In genomic region chr17:34306466-34306865, GRCh38 we compare ENCODE assay signal across 9 cellular contexts. TPM values are rescaled to one million over a fixed set of nuclear protein-coding genes. Genes with fewer than 3 reads are reported as not detected.
DNase-seq lines count a peak whose midpoint lies in the region; ATAC-seq, FAIRE-seq and TF ChIP-seq lines count a peak whose summit lies in the region.
"Had no signal": no experiment of that assay in that cellular context is flagged by ENCODE, and none has a peak within 500 bp of the region (broad histone marks: within the 10 kb centered on the region; RNA-seq: fewer than 3 reads in every experiment).

No MANE protein-coding gene starts in this region.

- no peak for FAIRE-seq in RCC 7860 (lab: Jason Lieb, UNC)

- no peaks in the 10 kb centered on the region for H3K36me3 Mint-ChIP-seq in nephron (ENCODE audit: low read depth)

- no peaks in the 10 kb centered on the region for H3K9me3 Mint-ChIP-seq in nephron

- peaks cover 12% of the 10 kb centered on the region for H3K4me1 ChIP-seq in fibroblast of lung (ENCODE audit: control insufficient read depth, extremely low read depth, insufficient read depth, low read length)

- H3K4me2 ChIP-seq in fibroblast of lung (ENCODE audit: extremely low read depth, insufficient read depth, low read length) = no peak overlapping the region

- DNase-seq in COLO829 (ENCODE audit: low spot score) (peak; percentile 72), RCC 7860 (ENCODE audit: low spot score) (peak; percentile 51), fibroblast of lung (ENCODE audit: low read depth in 2 of 2) (peak; percentile 70 to 73), globus pallidus (ENCODE audit: low spot score) (no peak), AML-193 (lab: John Stamatoyannopoulos, UW) (no peak)
- no peak for DNase-seq in activated CD8-positive, alpha-beta memory T cell treated with anti-CD3 and anti-CD28 coated beads for 24 hours
- DNase-seq: amniotic stem cell had no signal

- no peaks in the 10 kb centered on the region for H3K36me3 ChIP-seq in fibroblast of lung (ENCODE audit: control insufficient read depth, insufficient read depth, low read length)

- no peak for ATAC-seq in GM21360 (IDR thresholded peaks at IDR 0.05; ENCODE audit: unreplicated experiment)

- H3K79me2 ChIP-seq in fibroblast of lung (ENCODE audit: control insufficient read depth, insufficient read depth, low read length) = no peaks in the 10 kb centered on the region

- no peaks in the 10 kb centered on the region for H3K27me3 ChIP-seq in fibroblast of lung (ENCODE audit: control insufficient read depth, insufficient read depth, low read length)

- no peaks in the 10 kb centered on the region for H3K9me3 ChIP-seq in fibroblast of lung (ENCODE audit: control insufficient read depth, insufficient read depth, low read depth, low read length)

- TF ChIP-seq CTCF in fibroblast of lung (conservative IDR thresholded peaks at IDR 0.05 in 1 of 2, IDR thresholded peaks at IDR 0.05 in 1 of 2; ENCODE audit: low read depth in 1 of 2, low read length in 2 of 2) (peak; percentile 50 to 68), nephron (IDR thresholded peaks at IDR 0.05; ENCODE audit: unreplicated experiment in 3 of 3) (peak in 1 of 3 experiments; percentile 9)

- H3K4me3 ChIP-seq in fibroblast of lung (replicated peaks in 1 of 4; ENCODE audit: control extremely low read depth in 1 of 4, insufficient read depth in 1 of 4, low read depth in 3 of 4, low read length in 4 of 4) = no peak overlapping the region

- H3K9ac ChIP-seq in fibroblast of lung (ENCODE audit: insufficient read depth, low read length) = no peak overlapping the region

- H3K4me3 Mint-ChIP-seq in nephron = no peak overlapping the region

- peaks cover 8% of the 10 kb centered on the region for H3K27me3 Mint-ChIP-seq in nephron (ENCODE audit: low read depth)

- H4K20me1 ChIP-seq in fibroblast of lung (ENCODE audit: control insufficient read depth, extremely low read depth, insufficient read depth, low read length) = no peaks in the 10 kb centered on the region

- no peak overlapping the region for H2AFZ ChIP-seq in fibroblast of lung (ENCODE audit: low read length)

- H3K4me1 Mint-ChIP-seq in nephron = peaks cover 33% of the 10 kb centered on the region

- peak overlapping the region; percentile 36 for H3K27ac ChIP-seq in fibroblast of lung (ENCODE audit: insufficient read depth, low read length)

- H3K27ac Mint-ChIP-seq in nephron = peak overlapping the region in 2 of 3 experiments; percentile 2 to 11

RNA-seq across cellular contexts. Expression of gene CCL8, which starts 12.8 kb away (rescaled TPM):
- total RNA-seq in fibroblast of lung = 0.26 and 0.50 TPM in 2 replicates
- 0.27 TPM in 1 of 2 replicates, not detected in the other for polyA plus RNA-seq in fibroblast of lung
- polyA plus RNA-seq in fibroblast of lung (2012) = 0.17 TPM in 1 of 2 replicates, not detected in the other
- polyA minus RNA-seq in fibroblast of lung (ENCODE audit: low replicate concordance) = not detected in 2 replicates

RNA-seq across cellular contexts. Expression of gene CCL11, which starts 20.9 kb away (rescaled TPM):
- total RNA-seq in fibroblast of lung = not detected in 2 replicates
- 0.91 TPM in 1 of 2 replicates, not detected in the other for polyA plus RNA-seq in fibroblast of lung
- 1.7 TPM in 1 of 2 replicates, not detected in the other for polyA plus RNA-seq in fibroblast of lung (2012)
- not detected in 2 replicates for polyA minus RNA-seq in fibroblast of lung (ENCODE audit: low replicate concordance)

RNA-seq across cellular contexts. Expression of gene CCL7, which starts 36.4 kb away (rescaled TPM):
- total RNA-seq in fibroblast of lung = 0.33 and 0.51 TPM in 2 replicates
- polyA plus RNA-seq in fibroblast of lung = 0.55 and 0.81 TPM in 2 replicates
- 0.75 TPM in 1 of 2 replicates, not detected in the other for polyA plus RNA-seq in fibroblast of lung (2012)
- not detected in 2 replicates for polyA minus RNA-seq in fibroblast of lung (ENCODE audit: low replicate concordance)

RNA-seq across cellular contexts. Expression of gene CCL13, which starts 49.8 kb away (rescaled TPM):
- under 0.01 TPM in 1 of 2 replicates, not detected in the other for total RNA-seq in fibroblast of lung
- polyA plus RNA-seq in fibroblast of lung = 1.7 TPM in 1 of 2 replicates, not detected in the other
- 1.1 TPM in 1 of 2 replicates, not detected in the other for polyA plus RNA-seq in fibroblast of lung (2012)
- polyA minus RNA-seq in fibroblast of lung (ENCODE audit: low replicate concordance) = not detected in 2 replicates

RNA-seq across cellular contexts. Expression of gene CCL2, which starts 51.4 kb away (rescaled TPM):
- total RNA-seq in fibroblast of lung = 23.1 and 42.9 TPM in 2 replicates
- polyA plus RNA-seq in fibroblast of lung = 65.7 and 170 TPM in 2 replicates
- polyA plus RNA-seq in fibroblast of lung (2012) = 41.7 and 132 TPM in 2 replicates
- polyA minus RNA-seq in fibroblast of lung (ENCODE audit: low replicate concordance) = 30.5 and 101 TPM in 2 replicates

Comparison
In these comparisons a context has a peak if more than half of its experiments do, and no peak if none do; other contexts are left out.
1. DNase-seq: peak in COLO829 (single experiment), RCC 7860 (single experiment) and fibroblast of lung (2 of 2); none in activated CD8-positive, alpha-beta memory T cell treated with anti-CD3 and anti-CD28 coated beads for 24 hours (single experiment), globus pallidus (single experiment) and AML-193 (0 of 2).